In the genomic region with DNA sequence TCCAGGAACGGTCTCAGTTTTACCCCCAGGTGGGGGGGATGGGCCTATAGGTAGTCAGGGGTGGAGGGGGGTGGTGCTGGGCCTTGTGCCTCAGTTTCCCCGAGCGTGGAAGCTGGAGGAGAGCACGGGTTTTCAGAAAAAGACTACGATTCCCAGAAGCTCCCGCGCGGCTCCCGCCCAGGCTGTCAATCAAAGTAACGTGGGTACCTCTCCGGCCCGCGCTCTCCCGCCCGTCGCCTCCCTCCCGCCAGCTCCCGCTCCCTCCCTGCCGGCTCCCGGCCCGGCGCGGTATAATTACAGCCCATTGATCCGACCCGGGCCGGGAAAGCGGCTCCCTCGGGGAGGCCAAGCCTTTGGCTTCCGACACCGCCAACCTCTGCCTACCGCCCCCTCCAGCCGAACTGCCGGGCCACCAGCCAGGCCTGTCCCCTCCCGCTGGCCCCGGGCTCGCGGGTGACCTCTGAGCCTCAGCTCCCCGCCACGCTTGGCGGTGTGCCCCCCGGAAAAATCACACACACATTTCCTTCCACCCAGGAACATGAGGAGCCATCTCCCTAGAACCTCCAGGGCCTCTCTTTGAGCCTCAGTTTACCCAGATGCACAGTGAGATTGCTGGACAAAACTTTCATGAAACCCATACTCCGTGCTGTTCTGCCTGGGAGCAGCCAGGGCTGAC, we compare ENCODE assay signal across 8 cellular contexts. TPM values are rescaled to one million over a fixed set of nuclear protein-coding genes. Genes with fewer than 3 reads are reported as not detected.
DNase-seq lines count a peak whose midpoint lies in the region; ATAC-seq and TF ChIP-seq lines count a peak whose summit lies in the region.

No MANE protein-coding gene starts in this region.

- peak overlapping the region; percentile 94 for H3K27ac Mint-ChIP-seq in activated naive CD8-positive, alpha-beta T cell

- H3K9me3 Mint-ChIP-seq in activated naive CD8-positive, alpha-beta T cell (ENCODE audit: low read depth) = no peaks in the 10 kb centered on the region

- H3K27me3 Mint-ChIP-seq in activated naive CD8-positive, alpha-beta T cell = no peaks in the 10 kb centered on the region

- no peaks in the 10 kb centered on the region for H3K36me3 ChIP-seq in H7 (replicated peaks; ENCODE audit: control insufficient read depth, insufficient read depth, low read length)

- H3K27ac ChIP-seq in temporal lobe (ENCODE audit: low read depth, low read length) = peak overlapping the region; percentile 98

- H3K4me3 Mint-ChIP-seq in activated naive CD8-positive, alpha-beta T cell = peak overlapping the region; percentile 91

- peaks cover 2% of the 10 kb centered on the region; the same call in 1 of the 2 replicates for H3K27me3 ChIP-seq in H7 (ENCODE audit: control insufficient read depth, insufficient read depth, low read length)

- H3K36me3 Mint-ChIP-seq in activated naive CD8-positive, alpha-beta T cell = no peaks in the 10 kb centered on the region

- ATAC-seq in SK-N-SH treated with all-trans-retinoic acid at 6 μM for 48 hours (peak; percentile 80), omental fat pad (ENCODE audit: low FRiP score) (peak; percentile 86)

- peaks cover 23% of the 10 kb centered on the region for H3K4me1 Mint-ChIP-seq in activated naive CD8-positive, alpha-beta T cell (ENCODE audit: low read depth)

- no peak for TF ChIP-seq CTCF in omental fat pad (IDR thresholded peaks at IDR 0.05)

- peak; percentile 93 for DNase-seq in DMS 273 treated with DMSO at 0.1 percent for 48 hours (lab: John Stamatoyannopoulos, UW)
- peak; percentile 97 for DNase-seq in H7
- DNase-seq in NCI-H1048 (lab: John Stamatoyannopoulos, UW) = peak; percentile 82
- DNase-seq in glomerular visceral epithelial cell (ENCODE audit: extremely low spot score) = peak; percentile 90
- DNase-seq in omental fat pad (ENCODE audit: low spot score) = peak; percentile 70

- peak overlapping the region; percentile 82 for H3K4me3 ChIP-seq in H7 (ENCODE audit: insufficient read depth, low read depth, low read length)

TF ChIP-seq in SK-N-SH treated with all-trans-retinoic acid at 6 μM for 48 hours, 23 proteins besides CTCF, POLR2A, EP300 and RAD21:
- TF ChIP-seq ISL1 (CRISPR knock-in tag; IDR thresholded peaks at IDR 0.05) = no peak
- no peak for TF ChIP-seq ZNF565 (CRISPR knock-in tag; conservative IDR thresholded peaks at IDR 0.05; ENCODE audit: low read depth)
- no peak for TF ChIP-seq ZFP3 (CRISPR knock-in tag; IDR thresholded peaks at IDR 0.05)
- TF ChIP-seq PPARA (CRISPR knock-in tag; IDR thresholded peaks at IDR 0.05; ENCODE audit: borderline replicate concordance) = no peak
TF ChIP-seq in SK-N-SH treated with all-trans-retinoic acid at 6 μM for 48 hours: peak in this region for 0.

RNA-seq across cellular contexts. Expression of a gene that starts 7.2 kb away (rescaled TPM):
- total RNA-seq in H7 (2014; rRNA removed; shearing (Covaris generic)) = 9.6 and 18.7 TPM in 2 replicates
- 10 to 100 TPM; 19.3 to 39.8 (median 31.0) TPM for total RNA-seq in omental fat pad
- 8.6 TPM for total RNA-seq in temporal lobe

RNA-seq across cellular contexts. Expression of a gene that starts 26.0 kb away (rescaled TPM):
- 300 and 386 TPM in 2 replicates for total RNA-seq in H7 (2014; rRNA removed; shearing (Covaris generic))
- total RNA-seq in omental fat pad = 100 to 1,000 TPM; 226 to 340 (median 261) TPM
- total RNA-seq in temporal lobe = 103 TPM

RNA-seq across cellular contexts. Expression of a gene that starts 57.9 kb away (rescaled TPM):
- total RNA-seq in H7 (2014; rRNA removed; shearing (Covaris generic)) = 30.0 and 35.0 TPM in 2 replicates
- 10 to 100 TPM; 36.9 to 58.2 (median 43.5) TPM for total RNA-seq in omental fat pad
- total RNA-seq in temporal lobe = 43.8 TPM

RNA-seq across cellular contexts. Expression of a gene that starts 58.9 kb away (rescaled TPM):
- 10.4 and 14.2 TPM in 2 replicates for total RNA-seq in H7 (2014; rRNA removed; shearing (Covaris generic))
- total RNA-seq in omental fat pad (1 to 10 TPM in 3 of 4 donors, under 1 TPM in 1; 0.36 to 2.8 (median 1.7) TPM), temporal lobe (0.98 TPM)

Comparison
In these comparisons a context has a peak if more than half of its experiments do, and no peak if none do; other contexts are left out.
1. Peak in every context shown above with its lines: DNase-seq, ATAC-seq, H3K4me3 ChIP-seq and H3K27ac ChIP-seq.